ENCODE assay signal across 9 cellular contexts in the genomic region with DNA sequence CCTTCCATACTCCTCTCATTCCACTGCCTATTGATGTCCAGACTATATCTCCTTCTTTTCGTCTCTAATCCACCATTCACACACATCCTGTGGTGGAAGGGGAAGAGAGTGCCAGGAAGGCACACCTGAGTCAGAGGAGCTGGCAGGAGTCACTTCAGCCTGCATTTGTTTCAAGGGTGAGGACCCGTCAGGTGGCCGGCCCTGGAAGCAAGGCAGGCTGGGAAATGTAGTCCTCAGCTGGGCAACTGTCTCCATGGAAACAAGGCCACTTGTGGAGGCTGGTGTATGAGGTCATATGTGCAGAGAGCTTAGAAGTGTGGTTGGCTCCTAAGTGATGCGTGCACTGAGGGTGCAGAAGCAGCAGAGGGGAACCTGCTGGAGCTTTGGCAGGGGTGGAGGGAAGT.
DNase-seq lines count a peak whose midpoint lies in the region; ATAC-seq and TF ChIP-seq lines count a peak whose summit lies in the region.
"Had no signal": no experiment of that assay in that cellular context is flagged by ENCODE, and none has a peak within 500 bp of the region (broad histone marks: within the 10 kb centered on the region; RNA-seq: fewer than 3 reads in every experiment).

No MANE protein-coding gene starts in this region.

- no peaks in the 10 kb centered on the region for H3K9me3 ChIP-seq in uterus
- H3K9me3 ChIP-seq in psoas muscle = no peaks in the 10 kb centered on the region

- no peak for TF ChIP-seq CTCF in uterus (IDR thresholded peaks at IDR 0.05)
- TF ChIP-seq CTCF in psoas muscle (IDR thresholded peaks at IDR 0.05) = no peak

- ATAC-seq in GM19035 (IDR thresholded peaks at IDR 0.05; ENCODE audit: unreplicated experiment) (peak; percentile 81), HG03521 (IDR thresholded peaks at IDR 0.05; ENCODE audit: unreplicated experiment) (peak; percentile 54), SK-N-SH treated with all-trans-retinoic acid at 6 μM for 48 hours (peak; percentile 55), psoas muscle (no peak)

- no peak for TF ChIP-seq POLR2A in uterus (IDR thresholded peaks at IDR 0.05)

- H3K27me3 ChIP-seq in uterus = no peaks in the 10 kb centered on the region
- peaks cover 0 to 28% (median 2%) of the 10 kb centered on the region in 3 donors for H3K27me3 ChIP-seq in psoas muscle (ENCODE audit: insufficient read depth in 3 of 3, low read length in 2 of 3)

- no peak overlapping the region for H3K4me3 ChIP-seq in uterus
- H3K4me3 ChIP-seq in psoas muscle = no peak overlapping the region

- peak; percentile 68 for DNase-seq in COR-L47 (lab: John Stamatoyannopoulos, UW)
- DNase-seq in iris pigment epithelial cell (ENCODE audit: low read depth) = peak; percentile 60
- no peak for DNase-seq in uterus
- DNase-seq in psoas muscle = no peak
- no peak for DNase-seq in T1000 (lab: John Stamatoyannopoulos, UW)
- DNase-seq: activated naive CD8-positive, alpha-beta T cell treated with anti-CD3 and anti-CD28 coated beads, Interleukin-2, amount 10 ng/mL, durations not matched to agents 7 days and 5 days had no signal

- H3K4me1 ChIP-seq in uterus (no peaks in the 10 kb centered on the region), psoas muscle (no peaks in the 10 kb centered on the region)

- H3K27ac ChIP-seq in uterus (no peak overlapping the region), psoas muscle (no peak overlapping the region)

- H3K36me3 ChIP-seq in uterus (no peaks in the 10 kb centered on the region), psoas muscle (ENCODE audit: insufficient read depth in 1 of 2, low read depth in 1 of 2) (no peaks in the 10 kb centered on the region)

- intact Hi-C loops in uterus (cut with DNase I; ENCODE audit: low total_unique reads) = no loop called here
- intact Hi-C loops in psoas muscle (cut with DNase I) = loop anchor here in 1 of 2 donors (10.0 kb wide), 2 partner anchors 411 to 1009 kb away; no protein-coding TSS in a partner anchor

- 7 to 9% (median 7%) methylated on average over 4 of the region's 4 CpGs for WGBS in psoas muscle, 3 donors

TF ChIP-seq in SK-N-SH treated with all-trans-retinoic acid at 6 μM for 48 hours, 23 proteins besides CTCF, POLR2A, EP300 and RAD21:
- no peak for TF ChIP-seq TSHZ2 (CRISPR knock-in tag; IDR thresholded peaks at IDR 0.05)

Comparison
In these comparisons a context has a peak if more than half of its experiments do, and no peak if none do; other contexts are left out.
1. DNase-seq: peak in COR-L47 (single experiment) and iris pigment epithelial cell (single experiment); none in uterus (0 of 2), psoas muscle (0 of 2) and T1000 (single experiment).
2. ATAC-seq: peak in GM19035 (single experiment), HG03521 (single experiment) and SK-N-SH treated with all-trans-retinoic acid at 6 μM for 48 hours (single experiment); none in psoas muscle (0 of 4).